Comparison of ENCODE assay signal across 8 cellular contexts in genomic region chr10:79066460-79067240, GRCh38.
DNase-seq lines count a peak whose midpoint lies in the region; ATAC-seq and TF ChIP-seq lines count a peak whose summit lies in the region.

No MANE protein-coding gene starts in this region.

- H3K36me3 ChIP-seq in RWPE2 (ENCODE audit: low read depth) = no peaks in the 10 kb centered on the region
- H3K36me3 ChIP-seq in duodenal mucosa (ENCODE audit: control insufficient read depth in 1 of 2, insufficient read depth in 2 of 2, low read length in 2 of 2) = no peaks in the 10 kb centered on the region
- no peaks in the 10 kb centered on the region for H3K36me3 ChIP-seq in mucosa of rectum (ENCODE audit: control insufficient read depth in 2 of 2, insufficient read depth in 2 of 2, low read length in 2 of 2)

- ATAC-seq in RWPE2 (ENCODE audit: low read depth) = no peak
- ATAC-seq in HG02852 (IDR thresholded peaks at IDR 0.05; ENCODE audit: unreplicated experiment) = no peak
- no peak for ATAC-seq in GM21390 (IDR thresholded peaks at IDR 0.05; ENCODE audit: unreplicated experiment)

- peak; percentile 81 for DNase-seq in GM20000 (ENCODE audit: low spot score)
- DNase-seq in RWPE2 (ENCODE audit: low spot score) = no peak
- DNase-seq in SKM-1 treated with dmso at 0.1 percent for 144 hours (lab: John Stamatoyannopoulos, UW; ENCODE audit: unreplicated experiment) = no peak

- H3K4me1 ChIP-seq in RWPE2 (ENCODE audit: insufficient read depth, poor library complexity, severe bottlenecking) (peaks cover 3% of the 10 kb centered on the region), duodenal mucosa (ENCODE audit: control insufficient read depth in 1 of 2, insufficient read depth in 2 of 2, low read length in 2 of 2) (peaks cover 26 to 45% of the 10 kb centered on the region in 2 donors), mucosa of rectum (ENCODE audit: control insufficient read depth in 2 of 2, insufficient read depth in 2 of 2, low read length in 2 of 2) (peaks cover 34 to 43% of the 10 kb centered on the region in 2 donors)

- H3K27me3 ChIP-seq in RWPE2 (ENCODE audit: insufficient read depth, poor library complexity, severe bottlenecking) (no peaks in the 10 kb centered on the region), duodenal mucosa (ENCODE audit: control insufficient read depth in 1 of 2, insufficient read depth in 2 of 2, low read length in 2 of 2) (no peaks in the 10 kb centered on the region), mucosa of rectum (ENCODE audit: control insufficient read depth in 2 of 2, insufficient read depth in 2 of 2, low read length in 2 of 2) (no peaks in the 10 kb centered on the region)

- H3K9me3 ChIP-seq in RWPE2 (ENCODE audit: severe bottlenecking) = no peaks in the 10 kb centered on the region
- H3K9me3 ChIP-seq in duodenal mucosa (ENCODE audit: control insufficient read depth in 1 of 2, low read length in 2 of 2) = no peaks in the 10 kb centered on the region
- no peaks in the 10 kb centered on the region for H3K9me3 ChIP-seq in mucosa of rectum (ENCODE audit: control insufficient read depth in 2 of 2, low read length in 2 of 2)

- peak overlapping the region; percentile 89 for H3K4me3 ChIP-seq in RWPE2 (ENCODE audit: severe bottlenecking)
- H3K4me3 ChIP-seq in duodenal mucosa (ENCODE audit: low read depth in 1 of 2, low read length in 2 of 2) = peak overlapping the region; percentile 76 to 77
- H3K4me3 ChIP-seq in mucosa of rectum (ENCODE audit: low read length in 2 of 2) = peak overlapping the region; percentile 65 to 94

- H3K9ac ChIP-seq in duodenal mucosa (ENCODE audit: low read depth in 1 of 2, low read length in 2 of 2) = peak overlapping the region; percentile 52 to 61
- peak overlapping the region; percentile 56 to 65 for H3K9ac ChIP-seq in mucosa of rectum (ENCODE audit: low read depth in 1 of 2, low read length in 2 of 2)

- TF ChIP-seq CTCF in C4-2B (conservative IDR thresholded peaks at IDR 0.05) (no peak; the same call in 1 of the 2 replicates), GM20000 (IDR thresholded peaks at IDR 0.05; ENCODE audit: extremely low read depth, missing control alignments) (no peak), RWPE2 (IDR thresholded peaks at IDR 0.05; ENCODE audit: poor library complexity, severe bottlenecking) (no peak)

- H3K27ac ChIP-seq in C4-2B (peak overlapping the region; percentile 93), RWPE2 (ENCODE audit: poor library complexity, severe bottlenecking) (peak overlapping the region; percentile 31), duodenal mucosa (ENCODE audit: low read depth, low read length) (peak overlapping the region; percentile 58), mucosa of rectum (ENCODE audit: low read depth in 2 of 2, low read length in 2 of 2) (peak overlapping the region; percentile 72 to 74)

Comparison
In these comparisons a context has a peak if more than half of its experiments do, and no peak if none do; other contexts are left out.
1. H3K27ac ChIP-seq: peak in every context shown above with its lines; median percentile 93 in C4-2B; 73 in mucosa of rectum; 58 in duodenal mucosa; 31 in RWPE2.